Comparison of ENCODE assay signal across 8 cellular contexts in the genomic region with DNA sequence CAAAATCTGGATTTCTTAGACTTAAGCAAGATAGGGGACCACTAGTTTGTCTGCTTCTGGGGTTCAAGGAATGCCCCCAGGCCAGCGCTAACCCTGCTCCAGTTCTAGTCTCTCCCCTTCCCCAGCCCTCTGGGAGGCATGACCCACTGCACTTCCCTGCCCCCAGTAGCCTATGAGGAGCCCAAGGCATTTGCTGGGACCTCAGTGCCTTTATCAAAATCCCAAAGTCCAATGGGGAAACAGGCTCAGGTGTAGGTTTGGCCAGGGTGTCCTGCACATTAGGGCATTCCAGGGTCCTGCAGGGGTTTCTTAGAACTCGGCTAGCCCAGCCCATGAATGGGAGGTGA. TPM values are rescaled to one million over a fixed set of nuclear protein-coding genes. Genes with fewer than 3 reads are reported as not detected.
DNase-seq lines count a peak whose midpoint lies in the region; ATAC-seq, FAIRE-seq and TF ChIP-seq lines count a peak whose summit lies in the region.

No MANE protein-coding gene starts in this region.

- TF ChIP-seq CTCF in gastroesophageal sphincter (IDR thresholded peaks at IDR 0.05), result no peak

- H3K36me3 Mint-ChIP-seq in activated CD8-positive, alpha-beta T cell treated with anti-CD3 and anti-CD28 coated beads, Interleukin-2, amount 10 ng/mL, durations not matched to agents 7 days and 5 days (ENCODE audit: low read depth), result peaks cover 55% of the 10 kb centered on the region

- peak overlapping the region; percentile 90 for H3K4me3 Mint-ChIP-seq in activated CD8-positive, alpha-beta T cell treated with anti-CD3 and anti-CD28 coated beads, Interleukin-2, amount 10 ng/mL, durations not matched to agents 7 days and 5 days

- POLR2A ChIA-PET in activated CD8-positive, alpha-beta T cell treated with anti-CD3 and anti-CD28 coated beads, Interleukin-2, amount 10 ng/mL, durations not matched to agents 7 days and 5 days (lab: Charles Lee), result interaction anchor here (0.6 to 10.3 kb wide), 16 partner anchors 9 to 141 kb away, joined by 3 to 222 read pairs (median 4); partner anchors contain the start of gene IL21R

- peak overlapping the region; percentile 76 for H3K4me2 ChIP-seq in skeletal muscle satellite cell (ENCODE audit: low read length)

- peak overlapping the region; percentile 76 to 97 for H3K4me3 ChIP-seq in gastroesophageal sphincter
- H3K4me3 ChIP-seq in skeletal muscle satellite cell (ENCODE audit: low read length), result peak overlapping the region; percentile 88

- peaks cover 61% of the 10 kb centered on the region for H3K4me1 Mint-ChIP-seq in activated CD8-positive, alpha-beta T cell treated with anti-CD3 and anti-CD28 coated beads, Interleukin-2, amount 10 ng/mL, durations not matched to agents 7 days and 5 days (ENCODE audit: low read depth)

- H3K27me3 Mint-ChIP-seq in activated CD8-positive, alpha-beta T cell treated with anti-CD3 and anti-CD28 coated beads, Interleukin-2, amount 10 ng/mL, durations not matched to agents 7 days and 5 days (ENCODE audit: low read depth), result no peaks in the 10 kb centered on the region

- H3K4me1 ChIP-seq in gastroesophageal sphincter (peaks cover 8 to 66% (median 46%) of the 10 kb centered on the region in 3 donors), skeletal muscle satellite cell (ENCODE audit: control insufficient read depth, insufficient read depth, low read length) (peaks cover 39% of the 10 kb centered on the region)

- CTCF ChIA-PET in activated CD8-positive, alpha-beta T cell treated with anti-CD3 and anti-CD28 coated beads, Interleukin-2, amount 10 ng/mL, durations not matched to agents 7 days and 5 days (lab: Charles Lee), result interaction anchor here (0.7 to 6.5 kb wide), 10 partner anchors 11 to 135 kb away, joined by 3 to 101 read pairs (median 4); no protein-coding TSS in a partner anchor

- no peaks in the 10 kb centered on the region for H3K27me3 ChIP-seq in gastroesophageal sphincter
- no peaks in the 10 kb centered on the region for H3K27me3 ChIP-seq in skeletal muscle satellite cell (ENCODE audit: control insufficient read depth, insufficient read depth, low read length)

- H3K9ac ChIP-seq in skeletal muscle satellite cell (ENCODE audit: low read depth, low read length), result peak overlapping the region; percentile 98

- peak; percentile 5 for FAIRE-seq in GM12892 (lab: Jason Lieb, UNC)

- H3K36me3 ChIP-seq in gastroesophageal sphincter, result no peaks in the 10 kb centered on the region
- no peaks in the 10 kb centered on the region for H3K36me3 ChIP-seq in skeletal muscle satellite cell (ENCODE audit: insufficient read depth, low read length)

- no peak for TF ChIP-seq POLR2A in GM12892 (IDR thresholded peaks at IDR 0.05; ENCODE audit: low read depth, low read length)
- TF ChIP-seq POLR2A in gastroesophageal sphincter (IDR thresholded peaks at IDR 0.05), result no peak

- peak overlapping the region; percentile 94 to 99 (median 96) for H3K27ac ChIP-seq in gastroesophageal sphincter

- no CpG with 5 or more reads among the region's 2 CpGs for WGBS in gastroesophageal sphincter (ENCODE audit: low coverage in 1 of 2), 2 donors

- no peak for TF ChIP-seq EP300 in gastroesophageal sphincter (IDR thresholded peaks at IDR 0.05)

- H3K9me3 Mint-ChIP-seq in activated CD8-positive, alpha-beta T cell treated with anti-CD3 and anti-CD28 coated beads, Interleukin-2, amount 10 ng/mL, durations not matched to agents 7 days and 5 days (ENCODE audit: insufficient read depth), result no peaks in the 10 kb centered on the region

- H3K27ac Mint-ChIP-seq in activated CD8-positive, alpha-beta T cell treated with anti-CD3 and anti-CD28 coated beads, Interleukin-2, amount 10 ng/mL, durations not matched to agents 7 days and 5 days, result peak overlapping the region; percentile 93

- DNase-seq in GM12892 (ENCODE audit: insufficient read length) (no peak), GF-D8 (lab: John Stamatoyannopoulos, UW) (no peak), SW480 (ENCODE audit: low spot score) (no peak), dermis blood vessel endothelial cell (no peak)
- no peak for DNase-seq in activated CD8-positive, alpha-beta T cell treated with anti-CD3 and anti-CD28 coated beads, Interleukin-2, amount 10 ng/mL, durations not matched to agents 7 days and 5 days

- no peak for ATAC-seq in activated CD8-positive, alpha-beta T cell treated with anti-CD3 and anti-CD28 coated beads, Interleukin-2, amount 10 ng/mL, durations not matched to agents 7 days and 5 days
- ATAC-seq in gastroesophageal sphincter (no peak), HG02571 (IDR thresholded peaks at IDR 0.05; ENCODE audit: unreplicated experiment) (no peak)

- H3K9me3 ChIP-seq in gastroesophageal sphincter (no peaks in the 10 kb centered on the region), skeletal muscle satellite cell (replicated peaks; ENCODE audit: low read length) (no peaks in the 10 kb centered on the region)

RNA-seq across cellular contexts. Expression of gene IL4R, which starts 1.2 kb away (rescaled TPM):
- 18.8 TPM for polyA plus RNA-seq in GM12892 (2012; ENCODE audit: missing spikeins)
- total RNA-seq in activated CD8-positive, alpha-beta T cell treated with anti-CD3 and anti-CD28 coated beads, Interleukin-2, amount 10 ng/mL, durations not matched to agents 7 days and 5 days, result 100 to 1,000 TPM; 231 to 237 TPM
- total RNA-seq in gastroesophageal sphincter (100 to 1,000 TPM in 2 of 4 donors, 10 to 100 TPM in 2; 72.3 to 212 (median 110) TPM), dermis blood vessel endothelial cell (23.9 and 42.9 TPM in 2 replicates)
- total RNA-seq in skeletal muscle satellite cell (2012; rRNA removed), result 17.5 and 19.0 TPM in 2 replicates

RNA-seq across cellular contexts. Expression of gene NSMCE1, which starts 46.4 kb away (rescaled TPM):
- 51.9 TPM for polyA plus RNA-seq in GM12892 (2012; ENCODE audit: missing spikeins)
- 10 to 100 TPM; 87.3 to 94.9 TPM for total RNA-seq in activated CD8-positive, alpha-beta T cell treated with anti-CD3 and anti-CD28 coated beads, Interleukin-2, amount 10 ng/mL, durations not matched to agents 7 days and 5 days
- total RNA-seq in gastroesophageal sphincter (10 to 100 TPM; 48.4 to 66.0 (median 63.3) TPM), dermis blood vessel endothelial cell (43.0 and 77.3 TPM in 2 replicates)
- 95.6 and 107 TPM in 2 replicates for total RNA-seq in skeletal muscle satellite cell (2012; rRNA removed)
